In the genomic region with DNA sequence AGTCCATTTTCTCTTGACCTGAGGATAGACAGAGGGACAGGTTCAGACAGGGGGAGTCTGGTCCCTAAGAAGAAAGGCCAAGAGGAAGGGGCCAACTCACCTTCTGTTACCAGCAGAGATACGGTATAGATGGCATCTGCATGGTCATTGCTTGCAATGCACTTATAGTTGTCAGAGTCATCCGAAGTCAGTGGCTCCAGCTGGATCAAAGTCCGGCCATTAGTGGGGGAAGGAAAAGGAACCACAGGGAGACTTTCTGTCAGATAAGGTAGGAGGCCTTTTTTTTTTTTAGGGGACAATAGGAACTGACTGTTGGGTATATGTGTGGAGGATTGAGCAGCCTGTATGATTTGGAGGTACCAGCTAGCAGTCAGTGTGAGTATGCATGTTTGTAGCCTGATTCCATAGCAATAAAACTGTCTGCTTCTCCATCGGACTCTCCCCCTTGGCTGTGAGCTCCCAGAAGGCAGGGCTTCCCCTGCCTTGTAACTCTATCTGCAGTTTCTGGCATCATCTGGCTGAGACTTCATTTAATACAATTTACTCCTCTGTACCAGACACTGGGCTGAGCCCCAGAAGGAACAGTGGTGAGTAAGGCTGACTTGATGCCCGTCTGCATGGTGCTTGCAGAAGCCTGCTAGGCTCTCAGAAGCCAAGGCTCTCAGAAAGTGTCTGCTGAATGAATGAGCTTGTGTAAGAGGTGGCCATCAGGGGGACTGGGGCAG, we compare ENCODE assay signal across 2 cellular contexts.
TF ChIP-seq lines count a peak whose summit lies in the region.

No MANE protein-coding gene starts in this region.

TF ChIP-seq in HCT116, 20 proteins besides CTCF, POLR2A, EP300 and RAD21:
- TF ChIP-seq EZH2phosphoT487 (IDR thresholded peaks at IDR 0.05; ENCODE audit: borderline replicate concordance) (no peak), SRF (IDR thresholded peaks at IDR 0.05; ENCODE audit: low read depth) (no peak), JUND (IDR thresholded peaks at IDR 0.05) (no peak), MAX (IDR thresholded peaks at IDR 0.05) (no peak), YY1 (IDR thresholded peaks at IDR 0.05; ENCODE audit: extremely low read depth, insufficient replicate concordance, low read depth, low read length) (no peak), FOSL1 (IDR thresholded peaks at IDR 0.05; ENCODE audit: low read depth) (no peak), POLR2AphosphoS5 (IDR thresholded peaks at IDR 0.05; ENCODE audit: low read depth, low read length) (no peak), ZNF274 (IDR thresholded peaks at IDR 0.05; ENCODE audit: low read depth, low read length) (no peak), EGR1 (IDR thresholded peaks at IDR 0.05; ENCODE audit: low read depth) (no peak), CEBPB (IDR thresholded peaks at IDR 0.05; ENCODE audit: low read depth) (no peak), CBX3 (IDR thresholded peaks at IDR 0.05; ENCODE audit: low read depth) (no peak), ELF1 (IDR thresholded peaks at IDR 0.05; ENCODE audit: borderline replicate concordance, low read depth) (no peak), SP1 (IDR thresholded peaks at IDR 0.05; ENCODE audit: low read depth) (no peak), SIN3A (IDR thresholded peaks at IDR 0.05; ENCODE audit: low read depth) (no peak), TCF7L2 (IDR thresholded peaks at IDR 0.05; ENCODE audit: borderline replicate concordance, extremely low read depth, insufficient read depth, insufficient read length) (no peak)
- TF ChIP-seq, protein P1, sequence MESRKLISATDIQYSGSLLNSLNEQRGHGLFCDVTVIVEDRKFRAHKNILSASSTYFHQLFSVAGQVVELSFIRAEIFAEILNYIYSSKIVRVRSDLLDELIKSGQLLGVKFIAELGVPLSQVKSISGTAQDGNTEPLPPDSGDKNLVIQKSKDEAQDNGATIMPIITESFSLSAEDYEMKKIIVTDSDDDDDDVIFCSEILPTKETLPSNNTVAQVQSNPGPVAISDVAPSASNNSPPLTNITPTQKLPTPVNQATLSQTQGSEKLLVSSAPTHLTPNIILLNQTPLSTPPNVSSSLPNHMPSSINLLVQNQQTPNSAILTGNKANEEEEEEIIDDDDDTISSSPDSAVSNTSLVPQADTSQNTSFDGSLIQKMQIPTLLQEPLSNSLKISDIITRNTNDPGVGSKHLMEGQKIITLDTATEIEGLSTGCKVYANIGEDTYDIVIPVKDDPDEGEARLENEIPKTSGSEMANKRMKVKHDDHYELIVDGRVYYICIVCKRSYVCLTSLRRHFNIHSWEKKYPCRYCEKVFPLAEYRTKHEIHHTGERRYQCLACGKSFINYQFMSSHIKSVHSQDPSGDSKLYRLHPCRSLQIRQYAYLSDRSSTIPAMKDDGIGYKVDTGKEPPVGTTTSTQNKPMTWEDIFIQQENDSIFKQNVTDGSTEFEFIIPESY (IDR thresholded peaks at IDR 0.05; ENCODE audit: extremely low read depth, insufficient replicate concordance, low read length), result no peak
- TF ChIP-seq, protein P2, sequence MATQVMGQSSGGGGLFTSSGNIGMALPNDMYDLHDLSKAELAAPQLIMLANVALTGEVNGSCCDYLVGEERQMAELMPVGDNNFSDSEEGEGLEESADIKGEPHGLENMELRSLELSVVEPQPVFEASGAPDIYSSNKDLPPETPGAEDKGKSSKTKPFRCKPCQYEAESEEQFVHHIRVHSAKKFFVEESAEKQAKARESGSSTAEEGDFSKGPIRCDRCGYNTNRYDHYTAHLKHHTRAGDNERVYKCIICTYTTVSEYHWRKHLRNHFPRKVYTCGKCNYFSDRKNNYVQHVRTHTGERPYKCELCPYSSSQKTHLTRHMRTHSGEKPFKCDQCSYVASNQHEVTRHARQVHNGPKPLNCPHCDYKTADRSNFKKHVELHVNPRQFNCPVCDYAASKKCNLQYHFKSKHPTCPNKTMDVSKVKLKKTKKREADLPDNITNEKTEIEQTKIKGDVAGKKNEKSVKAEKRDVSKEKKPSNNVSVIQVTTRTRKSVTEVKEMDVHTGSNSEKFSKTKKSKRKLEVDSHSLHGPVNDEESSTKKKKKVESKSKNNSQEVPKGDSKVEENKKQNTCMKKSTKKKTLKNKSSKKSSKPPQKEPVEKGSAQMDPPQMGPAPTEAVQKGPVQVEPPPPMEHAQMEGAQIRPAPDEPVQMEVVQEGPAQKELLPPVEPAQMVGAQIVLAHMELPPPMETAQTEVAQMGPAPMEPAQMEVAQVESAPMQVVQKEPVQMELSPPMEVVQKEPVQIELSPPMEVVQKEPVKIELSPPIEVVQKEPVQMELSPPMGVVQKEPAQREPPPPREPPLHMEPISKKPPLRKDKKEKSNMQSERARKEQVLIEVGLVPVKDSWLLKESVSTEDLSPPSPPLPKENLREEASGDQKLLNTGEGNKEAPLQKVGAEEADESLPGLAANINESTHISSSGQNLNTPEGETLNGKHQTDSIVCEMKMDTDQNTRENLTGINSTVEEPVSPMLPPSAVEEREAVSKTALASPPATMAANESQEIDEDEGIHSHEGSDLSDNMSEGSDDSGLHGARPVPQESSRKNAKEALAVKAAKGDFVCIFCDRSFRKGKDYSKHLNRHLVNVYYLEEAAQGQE (IDR thresholded peaks at IDR 0.05; ENCODE audit: low read depth), result no peak
TF ChIP-seq in HCT116: peak in this region for 0.

TF ChIP-seq in K562, 482 proteins besides CTCF, POLR2A, EP300 and RAD21:
- no peak for TF ChIP-seq CHD4 (IDR thresholded peaks at IDR 0.05; ENCODE audit: insufficient read depth, insufficient replicate concordance, low read depth, low read length, poor library complexity, severe bottlenecking)
- TF ChIP-seq SRF (CRISPR knock-in tag; IDR thresholded peaks at IDR 0.05), result no peak
- no peak for TF ChIP-seq SRSF3 (IDR thresholded peaks at IDR 0.05; ENCODE audit: insufficient read depth, low read length)
- no peak for TF ChIP-seq SNRNP70 (optimal IDR thresholded peaks at IDR 0.05; ENCODE audit: low read depth, low read length)
- TF ChIP-seq MYC (IDR thresholded peaks at IDR 0.05; ENCODE audit: low read depth, low read length), result no peak
- TF ChIP-seq MYC (CRISPR knock-in tag; IDR thresholded peaks at IDR 0.05; ENCODE audit: borderline replicate concordance, low read depth), result no peak
- TF ChIP-seq, protein P3, sequence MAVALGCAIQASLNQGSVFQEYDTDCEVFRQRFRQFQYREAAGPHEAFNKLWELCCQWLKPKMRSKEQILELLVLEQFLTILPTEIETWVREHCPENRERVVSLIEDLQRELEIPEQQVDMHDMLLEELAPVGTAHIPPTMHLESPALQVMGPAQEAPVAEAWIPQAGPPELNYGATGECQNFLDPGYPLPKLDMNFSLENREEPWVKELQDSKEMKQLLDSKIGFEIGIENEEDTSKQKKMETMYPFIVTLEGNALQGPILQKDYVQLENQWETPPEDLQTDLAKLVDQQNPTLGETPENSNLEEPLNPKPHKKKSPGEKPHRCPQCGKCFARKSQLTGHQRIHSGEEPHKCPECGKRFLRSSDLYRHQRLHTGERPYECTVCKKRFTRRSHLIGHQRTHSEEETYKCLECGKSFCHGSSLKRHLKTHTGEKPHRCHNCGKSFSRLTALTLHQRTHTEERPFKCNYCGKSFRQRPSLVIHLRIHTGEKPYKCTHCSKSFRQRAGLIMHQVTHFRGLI (CRISPR knock-in tag; IDR thresholded peaks at IDR 0.05), result no peak
- TF ChIP-seq, protein P4, sequence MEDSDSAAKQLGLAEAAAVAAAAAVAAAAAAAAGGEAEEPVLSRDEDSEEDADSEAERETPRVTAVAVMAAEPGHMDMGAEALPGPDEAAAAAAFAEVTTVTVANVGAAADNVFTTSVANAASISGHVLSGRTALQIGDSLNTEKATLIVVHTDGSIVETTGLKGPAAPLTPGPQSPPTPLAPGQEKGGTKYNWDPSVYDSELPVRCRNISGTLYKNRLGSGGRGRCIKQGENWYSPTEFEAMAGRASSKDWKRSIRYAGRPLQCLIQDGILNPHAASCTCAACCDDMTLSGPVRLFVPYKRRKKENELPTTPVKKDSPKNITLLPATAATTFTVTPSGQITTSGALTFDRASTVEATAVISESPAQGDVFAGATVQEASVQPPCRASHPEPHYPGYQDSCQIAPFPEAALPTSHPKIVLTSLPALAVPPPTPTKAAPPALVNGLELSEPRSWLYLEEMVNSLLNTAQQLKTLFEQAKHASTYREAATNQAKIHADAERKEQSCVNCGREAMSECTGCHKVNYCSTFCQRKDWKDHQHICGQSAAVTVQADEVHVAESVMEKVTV (CRISPR knock-in tag; IDR thresholded peaks at IDR 0.05), result no peak
- TF ChIP-seq DNMT1 (IDR thresholded peaks at IDR 0.05), result no peak
- no peak for TF ChIP-seq ZNF699 (CRISPR knock-in tag; IDR thresholded peaks at IDR 0.05; ENCODE audit: insufficient replicate concordance)
- TF ChIP-seq, protein P5, sequence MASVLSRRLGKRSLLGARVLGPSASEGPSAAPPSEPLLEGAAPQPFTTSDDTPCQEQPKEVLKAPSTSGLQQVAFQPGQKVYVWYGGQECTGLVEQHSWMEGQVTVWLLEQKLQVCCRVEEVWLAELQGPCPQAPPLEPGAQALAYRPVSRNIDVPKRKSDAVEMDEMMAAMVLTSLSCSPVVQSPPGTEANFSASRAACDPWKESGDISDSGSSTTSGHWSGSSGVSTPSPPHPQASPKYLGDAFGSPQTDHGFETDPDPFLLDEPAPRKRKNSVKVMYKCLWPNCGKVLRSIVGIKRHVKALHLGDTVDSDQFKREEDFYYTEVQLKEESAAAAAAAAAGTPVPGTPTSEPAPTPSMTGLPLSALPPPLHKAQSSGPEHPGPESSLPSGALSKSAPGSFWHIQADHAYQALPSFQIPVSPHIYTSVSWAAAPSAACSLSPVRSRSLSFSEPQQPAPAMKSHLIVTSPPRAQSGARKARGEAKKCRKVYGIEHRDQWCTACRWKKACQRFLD (CRISPR knock-in tag; IDR thresholded peaks at IDR 0.05), result no peak
- TF ChIP-seq OTX1 (CRISPR knock-in tag; IDR thresholded peaks at IDR 0.05), result no peak
- no peak for TF ChIP-seq ZNF583 (CRISPR knock-in tag; IDR thresholded peaks at IDR 0.05)
- TF ChIP-seq ZNF79 (CRISPR knock-in tag; IDR thresholded peaks at IDR 0.05; ENCODE audit: low read depth), result no peak
- TF ChIP-seq PTBP1 (IDR thresholded peaks at IDR 0.05; ENCODE audit: low read depth, low read length), result no peak
- TF ChIP-seq ZNF444 (CRISPR knock-in tag; IDR thresholded peaks at IDR 0.05), result no peak
- no peak for TF ChIP-seq RBM22 (IDR thresholded peaks at IDR 0.05; ENCODE audit: low read depth, low read length, poor library complexity, severe bottlenecking)
- TF ChIP-seq ZNF174 (CRISPR knock-in tag; IDR thresholded peaks at IDR 0.05), result no peak
- no peak for TF ChIP-seq LARP7 (IDR thresholded peaks at IDR 0.05)
- TF ChIP-seq TSC22D4 (tag; IDR thresholded peaks at IDR 0.05), result no peak
TF ChIP-seq in K562: peak in this region for 0.
